In genomic region chr16:70252355-70252988, GRCh38 we compare ENCODE assay signal across 8 cellular contexts. TPM values are rescaled to one million over a fixed set of nuclear protein-coding genes. Genes with fewer than 3 reads are reported as not detected.
A peak's percentile ranks its signal among the peaks of the same experiment; 100 is the strongest.
DNase-seq lines count a peak whose midpoint lies in the region; ATAC-seq, FAIRE-seq and TF ChIP-seq lines count a peak whose summit lies in the region.

No MANE protein-coding gene starts in this region.

- H3K27ac ChIP-seq in breast epithelium (no peak overlapping the region), endodermal cell (ENCODE audit: low read depth, low read length) (no peak overlapping the region), coronary artery (no peak overlapping the region)

- H3K4me1 ChIP-seq in breast epithelium (peaks cover 0 to 5% of the 10 kb centered on the region in 2 donors), endodermal cell (ENCODE audit: control insufficient read depth, insufficient read depth, low read length) (no peaks in the 10 kb centered on the region)

- H3K4me1 Mint-ChIP-seq in MCF 10A (ENCODE audit: insufficient read depth, unreplicated experiment) (no peaks in the 10 kb centered on the region), endodermal cell (peaks cover 6% of the 10 kb centered on the region), CD14-positive monocyte (peaks cover 20% of the 10 kb centered on the region)

- ATAC-seq in stimulated activated naive CD8-positive, alpha-beta T cell treated with anti-CD3 and anti-CD28 coated beads, Interleukin-15, Interleukin-2, amounts not matched to agents 100 U/mL and 50 U/mL, for 24 hours: no peak

- CTCF ChIA-PET in MCF 10A (lab: Yijun Ruan, JAX): interaction anchor here (0.6 to 1.7 kb wide), 12 partner anchors 9 to 1612 kb away, joined by 3 to 7 read pairs (median 4); no protein-coding TSS in a partner anchor

- H3K27me3 Mint-ChIP-seq in MCF 10A (ENCODE audit: insufficient read depth, unreplicated experiment) (no peaks in the 10 kb centered on the region), endodermal cell (ENCODE audit: insufficient read depth) (no peaks in the 10 kb centered on the region), CD14-positive monocyte (ENCODE audit: low read depth in 3 of 3) (no peaks in the 10 kb centered on the region)

- H3K27me3 ChIP-seq in breast epithelium (no peaks in the 10 kb centered on the region), endodermal cell (ENCODE audit: control insufficient read depth, insufficient read depth, low read length, poor library complexity, severe bottlenecking) (no peaks in the 10 kb centered on the region)

- TSS peak; percentile 58 for BruUV-seq in MCF 10A (replicated peaks; lab: Mats Ljungman, UMichigan)

- H3K27ac Mint-ChIP-seq in MCF 10A (ENCODE audit: low read depth, unreplicated experiment) (peak overlapping the region; percentile 83), endodermal cell (peak overlapping the region; percentile 45), CD14-positive monocyte (no peak overlapping the region)

- H3K4me3 Mint-ChIP-seq in MCF 10A (ENCODE audit: unreplicated experiment): peak overlapping the region; percentile 79
- H3K4me3 Mint-ChIP-seq in endodermal cell: peak overlapping the region; percentile 75
- H3K4me3 Mint-ChIP-seq in CD14-positive monocyte: no peak overlapping the region

- H3K9me3 ChIP-seq in breast epithelium (no peaks in the 10 kb centered on the region), endodermal cell (ENCODE audit: control insufficient read depth, low read length) (no peaks in the 10 kb centered on the region)

- H3K4me3 ChIP-seq in breast epithelium (no peak overlapping the region), endodermal cell (ENCODE audit: low read length) (no peak overlapping the region), coronary artery (no peak overlapping the region)

- peaks cover 81% of the 10 kb centered on the region for H3K36me3 Mint-ChIP-seq in MCF 10A (ENCODE audit: insufficient read depth, unreplicated experiment)
- peaks cover 58% of the 10 kb centered on the region for H3K36me3 Mint-ChIP-seq in endodermal cell (ENCODE audit: low read depth)
- peaks cover 25 to 54% of the 10 kb centered on the region in 2 donors for H3K36me3 Mint-ChIP-seq in CD14-positive monocyte

- no peak for FAIRE-seq in GM12892 (lab: Jason Lieb, UNC)

- TF ChIP-seq POLR2A in breast epithelium (IDR thresholded peaks at IDR 0.05): no peak
- no peak for TF ChIP-seq POLR2A in GM12892 (IDR thresholded peaks at IDR 0.05; ENCODE audit: low read depth, low read length)

- WGBS in endodermal cell (ENCODE audit: insufficient coverage in 1 of 2, insufficient read length in 1 of 2), 2 experiments: 88 to 94% methylated on average over 14 to 21 of the region's 21 CpGs

- H3K9ac ChIP-seq in endodermal cell (ENCODE audit: extremely low read depth, low read length, poor library complexity, severe bottlenecking): no peak overlapping the region

- H3K36me3 ChIP-seq in breast epithelium (peaks cover 15% of the 10 kb centered on the region), endodermal cell (ENCODE audit: control insufficient read depth, insufficient read depth, low read length) (peaks cover 53% of the 10 kb centered on the region)

- DNase-seq in MCF 10A (ENCODE audit: unreplicated experiment) (no peak), breast epithelium (ENCODE audit: low spot score in 2 of 2) (no peak), RKO (ENCODE audit: low spot score) (peak; percentile 41), endodermal cell (peak; percentile 90), GM12892 (ENCODE audit: insufficient read length) (no peak), coronary artery (ENCODE audit: low spot score) (no peak), CD14-positive monocyte (ENCODE audit: low spot score) (no peak)
- peak; percentile 40 for DNase-seq in stimulated activated naive CD8-positive, alpha-beta T cell treated with anti-CD3 and anti-CD28 coated beads, Interleukin-15, Interleukin-2, amounts not matched to agents 100 U/mL and 50 U/mL, for 24 hours

- POLR2A ChIA-PET in MCF 10A (lab: Yijun Ruan, JAX): interaction anchor here (0.7 to 2.9 kb wide), 7 partner anchors 9 to 386 kb away, joined by 3 to 16 read pairs (median 7); partner anchors contain the start of genes AARS1, DDX19A and DDX19B

- H3K9me3 Mint-ChIP-seq in MCF 10A (ENCODE audit: unreplicated experiment) (no peaks in the 10 kb centered on the region), endodermal cell (no peaks in the 10 kb centered on the region), CD14-positive monocyte (peaks cover 0 to 4% (median 0%) of the 10 kb centered on the region in 7 donors)

- TF ChIP-seq CTCF in MCF 10A (IDR thresholded peaks at IDR 0.05; ENCODE audit: unreplicated experiment) (peak; percentile 48), breast epithelium (IDR thresholded peaks at IDR 0.05) (no peak), endodermal cell (conservative IDR thresholded peaks at IDR 0.05) (peak; percentile 82), coronary artery (IDR thresholded peaks at IDR 0.05) (no peak), CD14-positive monocyte (IDR thresholded peaks at IDR 0.05) (no peak)

- intact Hi-C loops in MCF 10A (cut with micrococcal nuclease) (no loop called here), breast epithelium (cut with DNase I; ENCODE audit: low total_unique reads) (no loop called here), CD14-positive monocyte (cut with micrococcal nuclease) (no loop called here)

RNA-seq across cellular contexts. Expression of gene EXOSC6, which starts 0.7 kb away (rescaled TPM):
- 49.8 and 83.9 TPM in 2 replicates for total RNA-seq in MCF 10A (2022)
- 10 to 100 TPM; 19.7 to 23.2 (median 19.8) TPM for total RNA-seq in breast epithelium
- 10 to 100 TPM; 31.1 to 33.6 TPM for total RNA-seq in endodermal cell
- polyA plus RNA-seq in endodermal cell (2013, experiment 1 of 2): 18.8 TPM
- 17.6 TPM for polyA plus RNA-seq in endodermal cell (2013, experiment 2 of 2)
- 7.1 TPM for polyA plus RNA-seq in GM12892 (2012; ENCODE audit: missing spikeins)
- polyA plus RNA-seq in CD14-positive monocyte: 1 to 10 TPM; 1.7 to 4.1 TPM

RNA-seq across cellular contexts. Expression of gene AARS1, which starts 36.8 kb away (rescaled TPM):
- 314 and 390 TPM in 2 replicates for total RNA-seq in MCF 10A (2022)
- total RNA-seq in breast epithelium: 10 to 100 TPM; 74.3 to 90.5 (median 77.9) TPM
- 100 to 1,000 TPM; 132 to 143 TPM for total RNA-seq in endodermal cell
- polyA plus RNA-seq in endodermal cell (2013, experiment 1 of 2): 105 TPM
- polyA plus RNA-seq in endodermal cell (2013, experiment 2 of 2): 82.2 TPM
- 63.3 TPM for polyA plus RNA-seq in GM12892 (2012; ENCODE audit: missing spikeins)
- 10 to 100 TPM; 16.3 to 16.6 TPM for polyA plus RNA-seq in CD14-positive monocyte

RNA-seq across cellular contexts. Expression of gene DDX19B, which starts 46.5 kb away (rescaled TPM):
- total RNA-seq in MCF 10A (2022) (38.6 and 38.8 TPM in 2 replicates), breast epithelium (10 to 100 TPM; 37.0 to 39.5 (median 39.5) TPM), endodermal cell (10 to 100 TPM; 39.2 to 43.5 TPM)
- 46.2 TPM for polyA plus RNA-seq in endodermal cell (2013, experiment 1 of 2)
- polyA plus RNA-seq in endodermal cell (2013, experiment 2 of 2): 46.4 TPM
- 27.0 TPM for polyA plus RNA-seq in GM12892 (2012; ENCODE audit: missing spikeins)
- 10 to 100 TPM; 29.2 to 31.9 TPM for polyA plus RNA-seq in CD14-positive monocyte

Comparison
In these comparisons a context has a peak if more than half of its experiments do, and no peak if none do; other contexts are left out.
1. CTCF ChIP-seq: peak in MCF 10A (single experiment) and endodermal cell (single experiment); none in breast epithelium (0 of 3), coronary artery (single experiment) and CD14-positive monocyte (single experiment).
2. DNase-seq: peak in RKO (single experiment), endodermal cell (single experiment) and stimulated activated naive CD8-positive, alpha-beta T cell treated with anti-CD3 and anti-CD28 coated beads, Interleukin-15, Interleukin-2, amounts not matched to agents 100 U/mL and 50 U/mL, for 24 hours (single experiment); none in MCF 10A (single experiment), breast epithelium (0 of 2), GM12892 (single experiment), coronary artery (single experiment) and CD14-positive monocyte (single experiment).
3. H3K27ac Mint-ChIP-seq: peak in MCF 10A (single experiment) and endodermal cell (single experiment); none in CD14-positive monocyte (0 of 7).
4. H3K4me3 Mint-ChIP-seq: peak in MCF 10A (single experiment) and endodermal cell (single experiment); none in CD14-positive monocyte (0 of 2).